14 cellular contexts compared by ENCODE assay signal in genomic region chr1:7403265-7404045, GRCh38.
DNase-seq lines count a peak whose midpoint lies in the region; FAIRE-seq and TF ChIP-seq lines count a peak whose summit lies in the region.
"Had no signal": no experiment of that assay in that cellular context is flagged by ENCODE, and none has a peak within 500 bp of the region (broad histone marks: within the 10 kb centered on the region; RNA-seq: fewer than 3 reads in every experiment).

No MANE protein-coding gene starts in this region.

- dilution Hi-C loops in mammary epithelial cell (cut with HindIII; ENCODE audit: low sequenced_read_pairs) = no loop called here

- WGBS in mammary epithelial cell (ENCODE audit: low coverage, missing lambda C conversion rate) = 96% methylated on average over 8 of the region's 12 CpGs
- no CpG with 5 or more reads among the region's 12 CpGs for WGBS in neuronal stem cell (ENCODE audit: extremely low coverage in 2 of 2, insufficient read length in 2 of 2, insufficient replicate concordance in 1 of 2), 2 donors

- H3K4me2 ChIP-seq in mammary epithelial cell (ENCODE audit: insufficient read depth, low read depth, low read length) (no peak overlapping the region), neuronal stem cell (ENCODE audit: insufficient read depth, low read length, poor library complexity, severe bottlenecking) (no peak overlapping the region)

- H3K79me1 ChIP-seq in neuronal stem cell (ENCODE audit: low read depth, low read length) = peaks cover 2% of the 10 kb centered on the region

- DNase-seq in Caki2 (ENCODE audit: low read depth) = peak; percentile 15
- DNase-seq in GM18507 (ENCODE audit: extremely low spot score, insufficient read length, low read depth) = peak; percentile 23
- DNase-seq in mammary epithelial cell = peak; percentile 55
- DNase-seq in neuronal stem cell (ENCODE audit: low spot score) = no peak
- no peak for DNase-seq in H4 (ENCODE audit: low spot score)
- no peak for DNase-seq in hypothalamus (lab: John Stamatoyannopoulos, UW)
- DNase-seq in NK-92 (lab: John Stamatoyannopoulos, UW; ENCODE audit: unreplicated experiment) = no peak
- DNase-seq in CD1c-positive myeloid dendritic cell (ENCODE audit: extremely low spot score) = no peak
- DNase-seq: MV-4-11, naive B cell, NCI-H2107, T-helper 2 cell had no signal

- in situ Hi-C loops in Caki2 (cut with HindIII; ENCODE audit: low pct_unique_long_range_greater_than_20kb, low sequenced_read_pairs) = no loop called here
- in situ Hi-C loops in mammary epithelial cell (cut with MboI; ENCODE audit: low sequenced_read_pairs in 2 of 2) = no loop called here

- CTCF ChIA-PET in mammary epithelial cell (lab: Charles Lee; ENCODE audit: low non-redundant PET) = no interaction called here

- H3K36me3 ChIP-seq in mammary epithelial cell (ENCODE audit: insufficient read depth, low read length) (no peaks in the 10 kb centered on the region), neuronal stem cell (replicated peaks in 1 of 2; ENCODE audit: control insufficient read depth in 2 of 2, insufficient read depth in 2 of 2, low read length in 2 of 2) (no peaks in the 10 kb centered on the region)

- no peaks in the 10 kb centered on the region for H3K79me2 ChIP-seq in mammary epithelial cell (ENCODE audit: insufficient read depth, low read length)

- FAIRE-seq in GM18507 (lab: Jason Lieb, UNC) = peak; percentile 70
- FAIRE-seq: HepG2 had no signal

- H4K91ac ChIP-seq in neuronal stem cell (ENCODE audit: low read depth, low read length, poor library complexity) = no peak overlapping the region

- intact Hi-C loops in mammary epithelial cell (cut with micrococcal nuclease) = loop anchor here (2.0 to 5.0 kb wide), 4 partner anchors 67 to 181 kb away; no protein-coding TSS in a partner anchor

- no peak overlapping the region for H2AFZ ChIP-seq in mammary epithelial cell (ENCODE audit: low read depth, low read length)
- no peak overlapping the region for H2AFZ ChIP-seq in neuronal stem cell (ENCODE audit: low read length)

- no peak overlapping the region for H3K18ac ChIP-seq in neuronal stem cell (ENCODE audit: low read length)

- H3K27ac ChIP-seq in mammary epithelial cell (ENCODE audit: insufficient read depth, low read depth, low read length) (no peak overlapping the region), neuronal stem cell (replicated peaks; ENCODE audit: low read length) (no peak overlapping the region)
- H3K27ac ChIP-seq: dorsolateral prefrontal cortex had no signal

- H3K14ac ChIP-seq in neuronal stem cell (ENCODE audit: low read length) = no peak overlapping the region

- no peak overlapping the region for H2AK5ac ChIP-seq in neuronal stem cell (ENCODE audit: low read depth, low read length)

- no peak overlapping the region for H3K4ac ChIP-seq in neuronal stem cell (ENCODE audit: low read length)

- H3K27me3 ChIP-seq in mammary epithelial cell (ENCODE audit: insufficient read depth, low read length) = no peaks in the 10 kb centered on the region
- H3K27me3 ChIP-seq in neuronal stem cell (ENCODE audit: control insufficient read depth in 3 of 3, insufficient read depth in 3 of 3, low read depth in 1 of 3, low read length in 3 of 3) = no peaks in the 10 kb centered on the region
- H3K27me3 ChIP-seq: dorsolateral prefrontal cortex had no signal

- H2BK15ac ChIP-seq in neuronal stem cell (ENCODE audit: low read length) = no peak overlapping the region

- H3K4me1 ChIP-seq in mammary epithelial cell (ENCODE audit: insufficient read depth, low read length) (peaks cover 11% of the 10 kb centered on the region), neuronal stem cell (ENCODE audit: control insufficient read depth in 2 of 2, insufficient read depth in 1 of 2, low read depth in 1 of 2, low read length in 2 of 2) (peaks cover 0 to 2% of the 10 kb centered on the region in 2 donors)

- no peak overlapping the region for H2BK120ac ChIP-seq in neuronal stem cell (ENCODE audit: low read depth, low read length)

- TF ChIP-seq CTCF in mammary epithelial cell (conservative IDR thresholded peaks at IDR 0.05 in 1 of 2, IDR thresholded peaks at IDR 0.05 in 1 of 2; ENCODE audit: extremely low read depth in 1 of 2, insufficient read depth in 1 of 2, low read depth in 1 of 2, low read length in 2 of 2) = no peak

- no TSS peak for BruUV-seq in mammary epithelial cell (replicated peaks; lab: Mats Ljungman, UMichigan)

- no peak overlapping the region for H2BK5ac ChIP-seq in neuronal stem cell (ENCODE audit: low read length)

- H3K4me3 ChIP-seq in mammary epithelial cell (replicated peaks in 1 of 3; ENCODE audit: insufficient read depth in 1 of 3, low read depth in 2 of 3, low read length in 3 of 3) (no peak overlapping the region), neuronal stem cell (ENCODE audit: low read length in 2 of 2) (no peak overlapping the region)
- H3K4me3 ChIP-seq: dorsolateral prefrontal cortex had no signal

- no peaks in the 10 kb centered on the region for H4K20me1 ChIP-seq in mammary epithelial cell (ENCODE audit: insufficient read depth, low read length)

- peak overlapping the region; percentile 70 for H4K8ac ChIP-seq in neuronal stem cell (ENCODE audit: low read depth, low read length)

- H3K9me3 ChIP-seq in mammary epithelial cell (replicated peaks; ENCODE audit: insufficient read depth, low read length) = no peaks in the 10 kb centered on the region
- H3K9me3 ChIP-seq in neuronal stem cell (replicated peaks in 1 of 2; ENCODE audit: control insufficient read depth in 2 of 2, insufficient read depth in 1 of 2, low read depth in 1 of 2, low read length in 2 of 2) = peaks cover 0 to 1% of the 10 kb centered on the region in 2 donors

- H2BK12ac ChIP-seq in neuronal stem cell (ENCODE audit: low read length) = no peak overlapping the region

- H3K9ac ChIP-seq in mammary epithelial cell (ENCODE audit: insufficient read depth, low read length) (no peak overlapping the region), neuronal stem cell (ENCODE audit: low read depth, low read length, poor library complexity) (no peak overlapping the region)

- no peak overlapping the region for H3K23ac ChIP-seq in neuronal stem cell (ENCODE audit: low read depth, low read length, poor library complexity)

Comparison
In these comparisons a context has a peak if more than half of its experiments do, and no peak if none do; other contexts are left out.
1. DNase-seq: peak in Caki2 (single experiment), GM18507 (single experiment) and mammary epithelial cell (single experiment); none in neuronal stem cell (single experiment), H4 (single experiment), hypothalamus (0 of 51), NK-92 (single experiment) and CD1c-positive myeloid dendritic cell (single experiment).